ENCODE assay signal across 15 cellular contexts in genomic region chr14:44979740-44980346, GRCh38. TPM values are rescaled to one million over a fixed set of nuclear protein-coding genes. Genes with fewer than 3 reads are reported as not detected.
DNase-seq lines count a peak whose midpoint lies in the region; ATAC-seq and TF ChIP-seq lines count a peak whose summit lies in the region.
"Had no signal": no experiment of that assay in that cellular context is flagged by ENCODE, and none has a peak within 500 bp of the region (broad histone marks: within the 10 kb centered on the region; RNA-seq: fewer than 3 reads in every experiment).

No MANE protein-coding gene starts in this region.

- H3K9me3 Mint-ChIP-seq in mesothelial cell of epicardium, result no peaks in the 10 kb centered on the region
- H3K9me3 Mint-ChIP-seq: activated naive CD8-positive, alpha-beta T cell treated with anti-CD3 and anti-CD28 coated beads, Interleukin-2, amount 50 U/mL, for 24 hours; activated T-cell treated with anti-CD3 and anti-CD28 coated beads, Interleukin-2, amount 50 U/mL, for 72 hours; H9 had no signal

- H3K27me3 Mint-ChIP-seq in mesothelial cell of epicardium (ENCODE audit: low read depth), result no peaks in the 10 kb centered on the region
- H3K27me3 Mint-ChIP-seq: activated naive CD8-positive, alpha-beta T cell treated with anti-CD3 and anti-CD28 coated beads, Interleukin-2, amount 50 U/mL, for 24 hours had no signal

- H3K4me1 ChIP-seq in esophagus muscularis mucosa, result peaks cover 10 to 30% (median 18%) of the 10 kb centered on the region in 4 donors
- H3K4me1 ChIP-seq: Peyer's patch had no signal

- H3K27ac ChIP-seq in esophagus muscularis mucosa (replicated peaks in 1 of 4), result no peak overlapping the region
- H3K27ac ChIP-seq: Peyer's patch had no signal

- no peak for ATAC-seq in GM21423 (IDR thresholded peaks at IDR 0.05; ENCODE audit: unreplicated experiment)
- ATAC-seq: activated CD8-positive, alpha-beta T cell treated with anti-CD3 and anti-CD28 coated beads, Interleukin-2, amount 10 ng/mL, durations not matched to agents 7 days and 5 days; activated naive CD8-positive, alpha-beta T cell treated with anti-CD3 and anti-CD28 coated beads, Interleukin-2, amount 50 U/mL, for 24 hours; activated T-cell treated with anti-CD3 and anti-CD28 coated beads, Interleukin-2, amount 50 U/mL, for 72 hours had no signal

- H3K36me3 Mint-ChIP-seq in mesothelial cell of epicardium, result no peaks in the 10 kb centered on the region

- H3K27ac Mint-ChIP-seq in mesothelial cell of epicardium, result peak overlapping the region; percentile 18
- H3K27ac Mint-ChIP-seq: activated CD8-positive, alpha-beta T cell treated with anti-CD3 and anti-CD28 coated beads, Interleukin-2, amount 10 ng/mL, durations not matched to agents 7 days and 5 days; activated naive CD8-positive, alpha-beta T cell treated with anti-CD3 and anti-CD28 coated beads, Interleukin-2, amount 50 U/mL, for 24 hours; activated T-cell treated with anti-CD3 and anti-CD28 coated beads, Interleukin-2, amount 50 U/mL, for 72 hours; H9 had no signal

- H3K4me3 ChIP-seq in choroid plexus epithelial cell (ENCODE audit: low read depth, low read length) (no peak overlapping the region), esophagus muscularis mucosa (no peak overlapping the region)
- H3K4me3 ChIP-seq: Peyer's patch had no signal

- H3K36me3 ChIP-seq in esophagus muscularis mucosa, result no peaks in the 10 kb centered on the region
- H3K36me3 ChIP-seq: Peyer's patch had no signal

- no peak for TF ChIP-seq CTCF in choroid plexus epithelial cell (conservative IDR thresholded peaks at IDR 0.05; ENCODE audit: low read depth, low read length)
- no peak for TF ChIP-seq CTCF in mesothelial cell of epicardium (IDR thresholded peaks at IDR 0.05; ENCODE audit: unreplicated experiment)
- TF ChIP-seq CTCF in GM13977 (IDR thresholded peaks at IDR 0.05; ENCODE audit: extremely low read depth, insufficient read depth, missing control alignments), result no peak
- no peak for TF ChIP-seq CTCF in esophagus muscularis mucosa (IDR thresholded peaks at IDR 0.05)

- intact Hi-C loops in esophagus muscularis mucosa (cut with DNase I), result no loop called here

- TF ChIP-seq EP300 in esophagus muscularis mucosa (IDR thresholded peaks at IDR 0.05), result no peak

- H3K27me3 ChIP-seq in esophagus muscularis mucosa, result no peaks in the 10 kb centered on the region
- H3K27me3 ChIP-seq: Peyer's patch had no signal

- no peak overlapping the region for H3K4me3 Mint-ChIP-seq in mesothelial cell of epicardium
- H3K4me3 Mint-ChIP-seq: activated CD8-positive, alpha-beta T cell treated with anti-CD3 and anti-CD28 coated beads, Interleukin-2, amount 10 ng/mL, durations not matched to agents 7 days and 5 days; activated naive CD8-positive, alpha-beta T cell treated with anti-CD3 and anti-CD28 coated beads, Interleukin-2, amount 50 U/mL, for 24 hours; activated T-cell treated with anti-CD3 and anti-CD28 coated beads, Interleukin-2, amount 50 U/mL, for 72 hours; H9 had no signal

- peaks cover 10% of the 10 kb centered on the region for H3K4me1 Mint-ChIP-seq in mesothelial cell of epicardium
- H3K4me1 Mint-ChIP-seq: H9 had no signal

- H3K9me3 ChIP-seq in esophagus muscularis mucosa, result no peaks in the 10 kb centered on the region
- H3K9me3 ChIP-seq: Peyer's patch had no signal

- peak; percentile 67 for DNase-seq in DMS 273 (lab: John Stamatoyannopoulos, UW; ENCODE audit: unreplicated experiment)
- DNase-seq in NCI-H2196 treated with DMSO at 0.1 percent for 48 hours (lab: John Stamatoyannopoulos, UW; ENCODE audit: unreplicated experiment), result peak; percentile 18
- peak; percentile 53 for DNase-seq in choroid plexus epithelial cell (ENCODE audit: low read depth)
- DNase-seq in mesothelial cell of epicardium (ENCODE audit: low spot score in 2 of 2, unreplicated experiment in 2 of 2), result no peak
- no peak for DNase-seq in SW480 (ENCODE audit: low spot score)
- DNase-seq in GM13977 (ENCODE audit: low spot score), result no peak
- no peak for DNase-seq in esophagus muscularis mucosa (ENCODE audit: extremely low spot score)
- DNase-seq: activated CD8-positive, alpha-beta T cell treated with anti-CD3 and anti-CD28 coated beads, Interleukin-2, amount 10 ng/mL, durations not matched to agents 7 days and 5 days; activated naive CD8-positive, alpha-beta T cell treated with anti-CD3 and anti-CD28 coated beads, Interleukin-2, amount 50 U/mL, for 24 hours; activated T-cell treated with anti-CD3 and anti-CD28 coated beads, Interleukin-2, amount 50 U/mL, for 72 hours; H9; NCI-H1930; Peyer's patch; SW 1271 had no signal

- in situ Hi-C loops in GM13977 (cut with MboI; ENCODE audit: low pct_unique_long_range_greater_than_20kb, low sequenced_read_pairs, unreplicated experiment), result no loop called here

- no peak for TF ChIP-seq POLR2A in esophagus muscularis mucosa (IDR thresholded peaks at IDR 0.05; ENCODE audit: low read depth)

RNA-seq across cellular contexts. Expression of gene TOGARAM1, which starts 17.9 kb away (rescaled TPM):
- total RNA-seq in mesothelial cell of epicardium, result 19.7 to 27.3 TPM (median 21.3 TPM) in 3 replicates
- 10 to 100 TPM; 11.8 to 17.9 (median 14.9) TPM for total RNA-seq in esophagus muscularis mucosa

RNA-seq across cellular contexts. Expression of gene KLHL28, which starts 18.1 kb away (rescaled TPM):
- total RNA-seq in mesothelial cell of epicardium (14.8 to 17.3 TPM (median 16.5 TPM) in 3 replicates), esophagus muscularis mucosa (10 to 100 TPM in 1 of 4 donors, 1 to 10 TPM in 3; 7.6 to 10.8 (median 8.9) TPM)

Comparison
In these comparisons a context has a peak if more than half of its experiments do, and no peak if none do; other contexts are left out.
1. DNase-seq: peak in DMS 273 (single experiment), NCI-H2196 treated with DMSO at 0.1 percent for 48 hours (single experiment) and choroid plexus epithelial cell (single experiment); none in mesothelial cell of epicardium (0 of 2), SW480 (single experiment), GM13977 (single experiment) and esophagus muscularis mucosa (single experiment).